Comparison of ENCODE assay signal across 8 cellular contexts in genomic region chr15:101320501-101321052, GRCh38. TPM values are rescaled to one million over a fixed set of nuclear protein-coding genes. Genes with fewer than 3 reads are reported as not detected.
A peak's percentile ranks its signal among the peaks of the same experiment; 100 is the strongest.
DNase-seq lines count a peak whose midpoint lies in the region; ATAC-seq, FAIRE-seq and TF ChIP-seq lines count a peak whose summit lies in the region.

No MANE protein-coding gene starts in this region.

- H3K79me2 ChIP-seq in DND-41 (ENCODE audit: insufficient read depth, low read length) (no peaks in the 10 kb centered on the region), neural progenitor cell (ENCODE audit: low read depth) (no peaks in the 10 kb centered on the region)

- H3F3A ChIP-seq in neural progenitor cell (ENCODE audit: low read depth), result no peaks in the 10 kb centered on the region

- H3K27me3 ChIP-seq in DND-41 (ENCODE audit: insufficient read depth, low read length, poor library complexity) (no peaks in the 10 kb centered on the region), neural progenitor cell (peaks cover 14% of the 10 kb centered on the region), upper lobe of right lung (no peaks in the 10 kb centered on the region), SJCRH30 (no peaks in the 10 kb centered on the region; the same call in 1 of the 2 replicates)

- H3K9me3 ChIP-seq in DND-41 (ENCODE audit: insufficient read depth, low read length, severe bottlenecking) (no peaks in the 10 kb centered on the region), neural progenitor cell (ENCODE audit: low read depth) (no peaks in the 10 kb centered on the region), upper lobe of right lung (no peaks in the 10 kb centered on the region), SJCRH30 (replicated peaks) (no peaks in the 10 kb centered on the region)

- H3K4me3 ChIP-seq in DND-41 (ENCODE audit: low read depth in 1 of 2, low read length in 2 of 2), result peak overlapping the region in 1 of 2 experiments; percentile 43; a peak in 1 of 4 replicates
- no peak overlapping the region for H3K4me3 ChIP-seq in neural progenitor cell
- H3K4me3 ChIP-seq in upper lobe of right lung, result peak overlapping the region; percentile 38
- H3K4me3 ChIP-seq in SJCRH30, result no peak overlapping the region

- peaks cover 37% of the 10 kb centered on the region for H3K27me3 Mint-ChIP-seq in dendritic cell treated with granulocyte-macrophage colony-stimulating factor and Interleukin-4, amounts not matched to agents 40 ng/mL and 50 ng/mL, for 4 days
- peaks cover 24% of the 10 kb centered on the region for H3K27me3 Mint-ChIP-seq in neural progenitor cell (ENCODE audit: insufficient read depth, low read depth)

- FAIRE-seq in frontal cortex (lab: Jason Lieb, UNC), result no peak

- peak overlapping the region; percentile 62 for H3K4me2 ChIP-seq in DND-41 (ENCODE audit: insufficient read depth, low read length)
- H3K4me2 ChIP-seq in neural progenitor cell, result no peak overlapping the region

- ATAC-seq in DND-41 (ENCODE audit: insufficient read depth, low read depth), result peak; percentile 98
- peak; percentile 89 for ATAC-seq in HG03103 (IDR thresholded peaks at IDR 0.05; ENCODE audit: low read depth, unreplicated experiment)
- ATAC-seq in activated CD4-positive, CD25-positive, alpha-beta regulatory T cell treated with anti-CD3 and anti-CD28 coated beads, Interleukin-2, amount 50 U/mL, for 24 hours, result peak; percentile 95
- ATAC-seq in upper lobe of right lung, result peak; percentile 91

- peak overlapping the region; percentile 45 for H3K9ac ChIP-seq in DND-41 (ENCODE audit: low read depth, low read length)
- H3K9ac ChIP-seq in neural progenitor cell, result no peak overlapping the region

- H3K4me1 ChIP-seq in DND-41 (ENCODE audit: insufficient read depth, low read length) (peaks cover 19% of the 10 kb centered on the region), neural progenitor cell (no peaks in the 10 kb centered on the region), upper lobe of right lung (no peaks in the 10 kb centered on the region), SJCRH30 (no peaks in the 10 kb centered on the region; the same call in 1 of the 2 replicates)

- H3K9me3 Mint-ChIP-seq in dendritic cell treated with granulocyte-macrophage colony-stimulating factor and Interleukin-4, amounts not matched to agents 40 ng/mL and 50 ng/mL, for 4 days, result no peaks in the 10 kb centered on the region
- no peaks in the 10 kb centered on the region for H3K9me3 Mint-ChIP-seq in neural progenitor cell

- peak overlapping the region; percentile 73 for H3K27ac Mint-ChIP-seq in dendritic cell treated with granulocyte-macrophage colony-stimulating factor and Interleukin-4, amounts not matched to agents 40 ng/mL and 50 ng/mL, for 4 days
- no peak overlapping the region for H3K27ac Mint-ChIP-seq in neural progenitor cell

- DNase-seq in DND-41, result peak; percentile 77
- DNase-seq in neural progenitor cell (ENCODE audit: low spot score), result peak; percentile 71
- peak; percentile 86 for DNase-seq in upper lobe of right lung
- no peak for DNase-seq in SJCRH30
- DNase-seq in frontal cortex (ENCODE audit: low spot score in 2 of 2), result no peak

- peaks cover 12% of the 10 kb centered on the region for H3K4me1 Mint-ChIP-seq in dendritic cell treated with granulocyte-macrophage colony-stimulating factor and Interleukin-4, amounts not matched to agents 40 ng/mL and 50 ng/mL, for 4 days (ENCODE audit: low read depth)
- no peaks in the 10 kb centered on the region for H3K4me1 Mint-ChIP-seq in neural progenitor cell

- H2AFZ ChIP-seq in DND-41 (ENCODE audit: low read depth, low read length), result peak overlapping the region; percentile 70
- H2AFZ ChIP-seq in neural progenitor cell (replicated peaks), result peak overlapping the region; percentile 23

- intact Hi-C loops in dendritic cell treated with granulocyte-macrophage colony-stimulating factor and Interleukin-4, amounts not matched to agents 40 ng/mL and 50 ng/mL, for 4 days (cut with micrococcal nuclease), result no loop called here
- intact Hi-C loops in upper lobe of right lung (cut with DNase I), result no loop called here

- no peaks in the 10 kb centered on the region for H3K36me3 ChIP-seq in DND-41 (ENCODE audit: insufficient read depth, low read length)
- H3K36me3 ChIP-seq in neural progenitor cell, result no peaks in the 10 kb centered on the region
- no peaks in the 10 kb centered on the region for H3K36me3 ChIP-seq in upper lobe of right lung
- no peaks in the 10 kb centered on the region for H3K36me3 ChIP-seq in SJCRH30

- peak overlapping the region; percentile 68 for H3K4me3 Mint-ChIP-seq in dendritic cell treated with granulocyte-macrophage colony-stimulating factor and Interleukin-4, amounts not matched to agents 40 ng/mL and 50 ng/mL, for 4 days
- H3K4me3 Mint-ChIP-seq in neural progenitor cell, result no peak overlapping the region

- H3K36me3 Mint-ChIP-seq in dendritic cell treated with granulocyte-macrophage colony-stimulating factor and Interleukin-4, amounts not matched to agents 40 ng/mL and 50 ng/mL, for 4 days (ENCODE audit: low read depth), result no peaks in the 10 kb centered on the region
- H3K36me3 Mint-ChIP-seq in neural progenitor cell, result no peaks in the 10 kb centered on the region

- H3K27ac ChIP-seq in DND-41 (ENCODE audit: low read length), result peak overlapping the region; percentile 86
- H3K27ac ChIP-seq in neural progenitor cell, result no peak overlapping the region
- H3K27ac ChIP-seq in upper lobe of right lung, result peak overlapping the region; percentile 47
- no peak overlapping the region for H3K27ac ChIP-seq in SJCRH30

- no peaks in the 10 kb centered on the region for H4K20me1 ChIP-seq in DND-41 (ENCODE audit: insufficient read depth, low read length)
- no peaks in the 10 kb centered on the region for H4K20me1 ChIP-seq in neural progenitor cell (ENCODE audit: low read depth)

- peak; percentile 69 for TF ChIP-seq CTCF in DND-41 (IDR thresholded peaks at IDR 0.05; ENCODE audit: borderline replicate concordance, extremely low read depth, low read length, poor library complexity, severe bottlenecking)
- TF ChIP-seq CTCF in neural progenitor cell (IDR thresholded peaks at IDR 0.05), result peak; percentile 58
- TF ChIP-seq CTCF in upper lobe of right lung (IDR thresholded peaks at IDR 0.05), result peak; percentile 54

RNA-seq across cellular contexts. Expression of gene SNRPA1, which starts 25.5 kb away (rescaled TPM):
- total RNA-seq in neural progenitor cell (ENCODE audit: low replicate concordance) (64.6 and 98.0 TPM in 2 replicates), upper lobe of right lung (40.7 TPM), frontal cortex (13.9 TPM)
- 139 and 151 TPM in 2 replicates for total RNA-seq in SJCRH30 (2014; rRNA removed; shearing (Covaris generic))

RNA-seq across cellular contexts. Expression of gene SELENOS, which starts 43.3 kb away (rescaled TPM):
- 26.0 and 39.1 TPM in 2 replicates for total RNA-seq in neural progenitor cell (ENCODE audit: low replicate concordance)
- 78.5 TPM for total RNA-seq in upper lobe of right lung
- total RNA-seq in SJCRH30 (2014; rRNA removed; shearing (Covaris generic)), result 51.0 and 60.1 TPM in 2 replicates
- 48.9 TPM for total RNA-seq in frontal cortex

Comparison
In these comparisons a context has a peak if more than half of its experiments do, and no peak if none do; other contexts are left out.
1. DNase-seq: peak in DND-41 (single experiment), neural progenitor cell (single experiment) and upper lobe of right lung (single experiment); none in SJCRH30 (0 of 2) and frontal cortex (0 of 2).
2. H3K27ac ChIP-seq: peak in DND-41 (single experiment) and upper lobe of right lung (single experiment); none in neural progenitor cell (single experiment) and SJCRH30 (single experiment).
3. Peak in every context shown above with its lines, with median percentiles within 50 percentile points of each other: ATAC-seq and CTCF ChIP-seq.